Comparison of ENCODE assay signal across 2 cellular contexts in the genomic region with DNA sequence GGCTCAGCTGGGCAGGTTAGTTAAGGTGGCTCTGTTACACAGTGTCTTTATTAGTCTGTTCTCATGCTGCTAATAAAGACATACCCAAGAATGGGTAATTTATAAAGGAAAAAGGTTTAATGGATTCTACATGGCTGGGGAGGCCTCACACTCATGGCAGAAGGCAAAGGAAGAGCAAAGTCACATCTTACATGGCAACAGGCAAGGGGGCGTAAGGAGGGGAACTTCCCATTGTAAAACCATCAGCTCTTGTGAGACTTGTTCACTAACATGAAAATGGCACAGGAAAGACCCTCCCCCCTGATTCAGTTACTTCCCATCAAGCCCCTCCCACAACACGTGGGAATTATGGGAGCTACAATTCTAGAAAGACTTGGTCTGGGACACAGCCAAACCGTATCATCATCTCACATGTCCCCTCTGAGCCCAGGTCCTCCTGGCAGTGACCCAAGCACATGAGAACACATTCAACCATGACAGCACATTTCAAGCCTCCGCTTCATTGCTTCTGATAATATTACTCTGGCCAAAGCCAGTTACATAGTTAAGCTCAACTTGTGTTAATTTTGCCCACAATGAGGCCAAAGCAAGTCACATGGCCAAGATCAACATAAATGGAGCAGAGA.
TF ChIP-seq lines count a peak whose summit lies in the region.

No MANE protein-coding gene starts in this region.

TF ChIP-seq in HepG2, 621 proteins besides CTCF, POLR2A, EP300 and RAD21 (continued from another document):
- TF ChIP-seq, protein P1, sequence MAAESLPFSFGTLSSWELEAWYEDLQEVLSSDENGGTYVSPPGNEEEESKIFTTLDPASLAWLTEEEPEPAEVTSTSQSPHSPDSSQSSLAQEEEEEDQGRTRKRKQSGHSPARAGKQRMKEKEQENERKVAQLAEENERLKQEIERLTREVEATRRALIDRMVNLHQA (CRISPR knock-in tag; IDR thresholded peaks at IDR 0.05) = no peak
- TF ChIP-seq ZNF431 (CRISPR knock-in tag; IDR thresholded peaks at IDR 0.05; ENCODE audit: borderline replicate concordance, low read depth) = peak; percentile 94

TF ChIP-seq in GM23338, 12 proteins besides CTCF, POLR2A, EP300 and RAD21 (continued from another document):
- TF ChIP-seq POLR2AphosphoS5 (IDR thresholded peaks at IDR 0.05; ENCODE audit: low read depth) = no peak
- TF ChIP-seq, protein P2, sequence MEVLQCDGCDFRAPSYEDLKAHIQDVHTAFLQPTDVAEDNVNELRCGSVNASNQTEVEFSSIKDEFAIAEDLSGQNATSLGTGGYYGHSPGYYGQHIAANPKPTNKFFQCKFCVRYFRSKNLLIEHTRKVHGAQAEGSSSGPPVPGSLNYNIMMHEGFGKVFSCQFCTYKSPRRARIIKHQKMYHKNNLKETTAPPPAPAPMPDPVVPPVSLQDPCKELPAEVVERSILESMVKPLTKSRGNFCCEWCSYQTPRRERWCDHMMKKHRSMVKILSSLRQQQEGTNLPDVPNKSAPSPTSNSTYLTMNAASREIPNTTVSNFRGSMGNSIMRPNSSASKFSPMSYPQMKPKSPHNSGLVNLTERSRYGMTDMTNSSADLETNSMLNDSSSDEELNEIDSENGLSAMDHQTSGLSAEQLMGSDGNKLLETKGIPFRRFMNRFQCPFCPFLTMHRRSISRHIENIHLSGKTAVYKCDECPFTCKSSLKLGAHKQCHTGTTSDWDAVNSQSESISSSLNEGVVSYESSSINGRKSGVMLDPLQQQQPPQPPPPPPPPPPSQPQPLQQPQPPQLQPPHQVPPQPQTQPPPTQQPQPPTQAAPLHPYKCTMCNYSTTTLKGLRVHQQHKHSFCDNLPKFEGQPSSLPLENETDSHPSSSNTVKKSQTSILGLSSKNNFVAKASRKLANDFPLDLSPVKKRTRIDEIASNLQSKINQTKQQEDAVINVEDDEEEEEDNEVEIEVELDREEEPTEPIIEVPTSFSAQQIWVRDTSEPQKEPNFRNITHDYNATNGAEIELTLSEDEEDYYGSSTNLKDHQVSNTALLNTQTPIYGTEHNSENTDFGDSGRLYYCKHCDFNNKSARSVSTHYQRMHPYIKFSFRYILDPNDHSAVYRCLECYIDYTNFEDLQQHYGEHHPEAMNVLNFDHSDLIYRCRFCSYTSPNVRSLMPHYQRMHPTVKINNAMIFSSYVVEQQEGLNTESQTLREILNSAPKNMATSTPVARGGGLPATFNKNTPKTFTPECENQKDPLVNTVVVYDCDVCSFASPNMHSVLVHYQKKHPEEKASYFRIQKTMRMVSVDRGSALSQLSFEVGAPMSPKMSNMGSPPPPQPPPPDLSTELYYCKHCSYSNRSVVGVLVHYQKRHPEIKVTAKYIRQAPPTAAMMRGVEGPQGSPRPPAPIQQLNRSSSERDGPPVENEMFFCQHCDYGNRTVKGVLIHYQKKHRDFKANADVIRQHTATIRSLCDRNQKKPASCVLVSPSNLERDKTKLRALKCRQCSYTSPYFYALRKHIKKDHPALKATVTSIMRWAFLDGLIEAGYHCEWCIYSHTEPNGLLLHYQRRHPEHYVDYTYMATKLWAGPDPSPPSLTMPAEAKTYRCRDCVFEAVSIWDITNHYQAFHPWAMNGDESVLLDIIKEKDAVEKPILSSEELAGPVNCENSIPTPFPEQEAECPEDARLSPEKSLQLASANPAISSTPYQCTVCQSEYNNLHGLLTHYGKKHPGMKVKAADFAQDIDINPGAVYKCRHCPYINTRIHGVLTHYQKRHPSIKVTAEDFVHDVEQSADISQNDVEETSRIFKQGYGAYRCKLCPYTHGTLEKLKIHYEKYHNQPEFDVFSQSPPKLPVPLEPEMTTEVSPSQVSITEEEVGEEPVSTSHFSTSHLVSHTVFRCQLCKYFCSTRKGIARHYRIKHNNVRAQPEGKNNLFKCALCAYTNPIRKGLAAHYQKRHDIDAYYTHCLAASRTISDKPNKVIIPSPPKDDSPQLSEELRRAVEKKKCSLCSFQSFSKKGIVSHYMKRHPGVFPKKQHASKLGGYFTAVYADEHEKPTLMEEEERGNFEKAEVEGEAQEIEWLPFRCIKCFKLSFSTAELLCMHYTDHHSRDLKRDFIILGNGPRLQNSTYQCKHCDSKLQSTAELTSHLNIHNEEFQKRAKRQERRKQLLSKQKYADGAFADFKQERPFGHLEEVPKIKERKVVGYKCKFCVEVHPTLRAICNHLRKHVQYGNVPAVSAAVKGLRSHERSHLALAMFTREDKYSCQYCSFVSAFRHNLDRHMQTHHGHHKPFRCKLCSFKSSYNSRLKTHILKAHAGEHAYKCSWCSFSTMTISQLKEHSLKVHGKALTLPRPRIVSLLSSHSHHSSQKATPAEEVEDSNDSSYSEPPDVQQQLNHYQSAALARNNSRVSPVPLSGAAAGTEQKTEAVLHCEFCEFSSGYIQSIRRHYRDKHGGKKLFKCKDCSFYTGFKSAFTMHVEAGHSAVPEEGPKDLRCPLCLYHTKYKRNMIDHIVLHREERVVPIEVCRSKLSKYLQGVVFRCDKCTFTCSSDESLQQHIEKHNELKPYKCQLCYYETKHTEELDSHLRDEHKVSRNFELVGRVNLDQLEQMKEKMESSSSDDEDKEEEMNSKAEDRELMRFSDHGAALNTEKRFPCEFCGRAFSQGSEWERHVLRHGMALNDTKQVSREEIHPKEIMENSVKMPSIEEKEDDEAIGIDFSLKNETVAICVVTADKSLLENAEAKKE (CRISPR knock-in tag; IDR thresholded peaks at IDR 0.05) = no peak
- TF ChIP-seq, protein P3, sequence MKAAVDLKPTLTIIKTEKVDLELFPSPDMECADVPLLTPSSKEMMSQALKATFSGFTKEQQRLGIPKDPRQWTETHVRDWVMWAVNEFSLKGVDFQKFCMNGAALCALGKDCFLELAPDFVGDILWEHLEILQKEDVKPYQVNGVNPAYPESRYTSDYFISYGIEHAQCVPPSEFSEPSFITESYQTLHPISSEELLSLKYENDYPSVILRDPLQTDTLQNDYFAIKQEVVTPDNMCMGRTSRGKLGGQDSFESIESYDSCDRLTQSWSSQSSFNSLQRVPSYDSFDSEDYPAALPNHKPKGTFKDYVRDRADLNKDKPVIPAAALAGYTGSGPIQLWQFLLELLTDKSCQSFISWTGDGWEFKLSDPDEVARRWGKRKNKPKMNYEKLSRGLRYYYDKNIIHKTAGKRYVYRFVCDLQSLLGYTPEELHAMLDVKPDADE (IDR thresholded peaks at IDR 0.05) = no peak
- no peak for TF ChIP-seq EZH2phosphoT487 (IDR thresholded peaks at IDR 0.05; ENCODE audit: unreplicated experiment)
- no peak for TF ChIP-seq EZH2 (IDR thresholded peaks at IDR 0.05; ENCODE audit: low read depth, unreplicated experiment)
- TF ChIP-seq NANOG (IDR thresholded peaks at IDR 0.05; ENCODE audit: borderline replicate concordance) = no peak
- TF ChIP-seq, protein P4, sequence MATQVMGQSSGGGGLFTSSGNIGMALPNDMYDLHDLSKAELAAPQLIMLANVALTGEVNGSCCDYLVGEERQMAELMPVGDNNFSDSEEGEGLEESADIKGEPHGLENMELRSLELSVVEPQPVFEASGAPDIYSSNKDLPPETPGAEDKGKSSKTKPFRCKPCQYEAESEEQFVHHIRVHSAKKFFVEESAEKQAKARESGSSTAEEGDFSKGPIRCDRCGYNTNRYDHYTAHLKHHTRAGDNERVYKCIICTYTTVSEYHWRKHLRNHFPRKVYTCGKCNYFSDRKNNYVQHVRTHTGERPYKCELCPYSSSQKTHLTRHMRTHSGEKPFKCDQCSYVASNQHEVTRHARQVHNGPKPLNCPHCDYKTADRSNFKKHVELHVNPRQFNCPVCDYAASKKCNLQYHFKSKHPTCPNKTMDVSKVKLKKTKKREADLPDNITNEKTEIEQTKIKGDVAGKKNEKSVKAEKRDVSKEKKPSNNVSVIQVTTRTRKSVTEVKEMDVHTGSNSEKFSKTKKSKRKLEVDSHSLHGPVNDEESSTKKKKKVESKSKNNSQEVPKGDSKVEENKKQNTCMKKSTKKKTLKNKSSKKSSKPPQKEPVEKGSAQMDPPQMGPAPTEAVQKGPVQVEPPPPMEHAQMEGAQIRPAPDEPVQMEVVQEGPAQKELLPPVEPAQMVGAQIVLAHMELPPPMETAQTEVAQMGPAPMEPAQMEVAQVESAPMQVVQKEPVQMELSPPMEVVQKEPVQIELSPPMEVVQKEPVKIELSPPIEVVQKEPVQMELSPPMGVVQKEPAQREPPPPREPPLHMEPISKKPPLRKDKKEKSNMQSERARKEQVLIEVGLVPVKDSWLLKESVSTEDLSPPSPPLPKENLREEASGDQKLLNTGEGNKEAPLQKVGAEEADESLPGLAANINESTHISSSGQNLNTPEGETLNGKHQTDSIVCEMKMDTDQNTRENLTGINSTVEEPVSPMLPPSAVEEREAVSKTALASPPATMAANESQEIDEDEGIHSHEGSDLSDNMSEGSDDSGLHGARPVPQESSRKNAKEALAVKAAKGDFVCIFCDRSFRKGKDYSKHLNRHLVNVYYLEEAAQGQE (IDR thresholded peaks at IDR 0.05; ENCODE audit: unreplicated experiment) = no peak
- TF ChIP-seq ZNF331 (CRISPR knock-in tag; IDR thresholded peaks at IDR 0.05; ENCODE audit: low read depth) = no peak
- TF ChIP-seq ZNF114 (CRISPR knock-in tag; IDR thresholded peaks at IDR 0.05) = no peak
